ENCODE assay signal across 23 cellular contexts in the genomic region with DNA sequence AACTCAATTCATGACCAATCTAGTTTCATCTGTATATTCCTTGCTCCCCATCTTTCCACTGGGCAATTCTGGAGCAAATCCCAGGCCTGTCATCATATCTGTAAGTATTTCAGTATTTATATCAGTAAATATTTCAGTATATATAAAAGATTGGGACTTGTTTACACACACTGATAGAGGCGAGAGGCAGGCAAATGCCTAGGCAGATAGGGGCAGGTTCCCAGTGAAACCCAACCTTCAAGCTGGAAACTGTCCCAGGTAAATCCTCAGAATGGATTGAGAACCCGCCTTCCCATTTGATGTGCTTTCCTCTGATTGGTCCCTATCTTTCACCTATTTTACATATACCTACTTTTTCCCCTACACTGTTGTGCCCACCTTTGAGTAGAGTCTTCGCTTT.
"Had no signal": no experiment of that assay in that cellular context is flagged by ENCODE, and none has a peak within 500 bp of the region (broad histone marks: within the 10 kb centered on the region; RNA-seq: fewer than 3 reads in every experiment).

No MANE protein-coding gene starts in this region.

- H3K27ac ChIP-seq: hepatocyte, left ventricle myocardium inferior, neural progenitor cell, ovary, right lobe of liver, transverse colon, vagina had no signal

- H3K9me3 ChIP-seq: left ventricle myocardium inferior, ovary, right atrium auricular region, right lobe of liver, transverse colon, upper lobe of left lung, vagina had no signal

- H3K4me3 ChIP-seq: hepatocyte, left ventricle myocardium inferior, lung, neural progenitor cell, ovary, right atrium auricular region, right lobe of liver, smooth muscle cell, transverse colon, upper lobe of left lung, vagina had no signal

- H3K9ac ChIP-seq: neural progenitor cell had no signal

- H3K4me1 ChIP-seq: neural progenitor cell, transverse colon, vagina had no signal

- DNase-seq: islet precursor cell; left ventricle myocardium inferior; mesendoderm; naive B cell; natural killer cell; nephron progenitor cell; ovary; right lobe of liver; stimulated activated CD4-positive, alpha-beta T cell treated with anti-CD3 and anti-CD28 coated beads, Interleukin-12 subunit alpha, Interleukin-12 subunit beta, amount 100 ng/mL, for 4 hours; stimulated activated CD4-positive, alpha-beta T cell treated with anti-CD3 and anti-CD28 coated beads, Interleukin-15, amount 100 ng/mL, for 24 hours; stimulated activated CD4-positive, alpha-beta T cell treated with anti-CD3 and anti-CD28 coated beads, Interleukin-2, amount 100 ng/mL, for 24 hours; stimulated activated CD4-positive, alpha-beta T cell treated with anti-CD3 and anti-CD28 coated beads, Interleukin-4, amount 100 ng/mL, for 1 hour; stimulated activated naive B cell treated with anti-CD40 and anti-IgM and Interleukin-4, amounts not matched to agents 10 μg/mL and 1 μg/mL and 100 μg/mL, for 72 hours; stimulated activated naive CD8-positive, alpha-beta T cell treated with anti-CD3 and anti-CD28 coated beads, Interleukin-15, Interleukin-2, amounts not matched to agents 100 U/mL and 50 U/mL, for 24 hours; substantia nigra; transverse colon; upper lobe of left lung had no signal

- H3K36me3 ChIP-seq: ovary, right atrium auricular region, right lobe of liver, upper lobe of left lung, vagina had no signal

- H3K27me3 ChIP-seq: hepatocyte, neural progenitor cell, ovary, right atrium auricular region, right lobe of liver, transverse colon, upper lobe of left lung, vagina had no signal
